ENCODE assay signal across 8 cellular contexts in genomic region chr6:36387440-36388303, GRCh38. TPM values are rescaled to one million over a fixed set of nuclear protein-coding genes. Genes with fewer than 3 reads are reported as not detected.
DNase-seq lines count a peak whose midpoint lies in the region; ATAC-seq and TF ChIP-seq lines count a peak whose summit lies in the region.

TSS of gene ETV7 (minus strand) at chr6:36387669. CDS start at chr6:36387541, 128 bp downstream.

- ATAC-seq in WTC11 (peak; percentile 58), GM21381 (IDR thresholded peaks at IDR 0.05; ENCODE audit: unreplicated experiment) (no peak)

- H3K9me3 Mint-ChIP-seq in WTC11 = no peaks in the 10 kb centered on the region
- no peaks in the 10 kb centered on the region for H3K9me3 Mint-ChIP-seq in dendritic cell treated with granulocyte-macrophage colony-stimulating factor and Interleukin-4, amounts not matched to agents 40 ng/mL and 50 ng/mL, for 4 days

- intact Hi-C loops in dendritic cell treated with granulocyte-macrophage colony-stimulating factor and Interleukin-4, amounts not matched to agents 40 ng/mL and 50 ng/mL, for 4 days (cut with micrococcal nuclease) = no loop called here

- DNase-seq in NCI-H146 (lab: John Stamatoyannopoulos, UW) (peak; percentile 55), NCI-H146 treated with DMSO at 0.1 percent for 48 hours (lab: John Stamatoyannopoulos, UW; ENCODE audit: unreplicated experiment) (no peak), WTC11 (ENCODE audit: low spot score) (peak; percentile 50), lung microvascular endothelial cell (ENCODE audit: low read depth in 2 of 2) (peak; percentile 14 to 24), NCI-H128 (lab: John Stamatoyannopoulos, UW; ENCODE audit: unreplicated experiment) (no peak)
- DNase-seq in stimulated activated CD8-positive, alpha-beta memory T cell treated with anti-CD3 and anti-CD28 coated beads, Interleukin-4, amount 100 ng/mL, for 4 hours (ENCODE audit: low read depth in 2 of 2, low spot score in 1 of 2) = peak; percentile 18 to 35

- no peak within 1 kb of the TSS for H3K27ac Mint-ChIP-seq in WTC11
- H3K27ac Mint-ChIP-seq in dendritic cell treated with granulocyte-macrophage colony-stimulating factor and Interleukin-4, amounts not matched to agents 40 ng/mL and 50 ng/mL, for 4 days = peak within 1 kb of the TSS; percentile 74

- H3K36me3 Mint-ChIP-seq in WTC11 = no peaks in the 10 kb centered on the region
- peaks cover 10% of the 10 kb centered on the region for H3K36me3 Mint-ChIP-seq in dendritic cell treated with granulocyte-macrophage colony-stimulating factor and Interleukin-4, amounts not matched to agents 40 ng/mL and 50 ng/mL, for 4 days (ENCODE audit: low read depth)

- TF ChIP-seq CTCF in WTC11 (IDR thresholded peaks at IDR 0.05) = no peak

- H3K27me3 Mint-ChIP-seq in WTC11 (ENCODE audit: low read depth) = peaks cover 56% of the 10 kb centered on the region
- peaks cover 55% of the 10 kb centered on the region for H3K27me3 Mint-ChIP-seq in dendritic cell treated with granulocyte-macrophage colony-stimulating factor and Interleukin-4, amounts not matched to agents 40 ng/mL and 50 ng/mL, for 4 days

- H3K4me1 Mint-ChIP-seq in WTC11 = peaks cover 23% of the 10 kb centered on the region
- peaks cover 16% of the 10 kb centered on the region for H3K4me1 Mint-ChIP-seq in dendritic cell treated with granulocyte-macrophage colony-stimulating factor and Interleukin-4, amounts not matched to agents 40 ng/mL and 50 ng/mL, for 4 days (ENCODE audit: low read depth)

- POLR2A ChIA-PET in WTC11 (lab: Charles Lee) = no interaction called here

- CTCF ChIA-PET in WTC11 (lab: Charles Lee) = interaction anchor here (0.8 to 1.3 kb wide), 3 partner anchors 17 to 47 kb away, joined by 3 to 10 read pairs (median 4); no protein-coding TSS in a partner anchor

- peak within 1 kb of the TSS; percentile 81 for H3K4me3 Mint-ChIP-seq in WTC11
- peak within 1 kb of the TSS; percentile 86 for H3K4me3 Mint-ChIP-seq in dendritic cell treated with granulocyte-macrophage colony-stimulating factor and Interleukin-4, amounts not matched to agents 40 ng/mL and 50 ng/mL, for 4 days

TF ChIP-seq in WTC11, 78 proteins besides CTCF, POLR2A, EP300 and RAD21:
- TF ChIP-seq ETV6 (CRISPR knock-in tag; IDR thresholded peaks at IDR 0.05) (no peak), STAT6 (CRISPR knock-in tag; conservative IDR thresholded peaks at IDR 0.05; ENCODE audit: low read depth) (no peak), IRF1 (CRISPR knock-in tag; IDR thresholded peaks at IDR 0.05) (no peak), MAX (CRISPR knock-in tag; IDR thresholded peaks at IDR 0.05) (peak; percentile 51; the same call in 1 of the 2 replicates), TCF7 (CRISPR knock-in tag; IDR thresholded peaks at IDR 0.05; ENCODE audit: low read depth) (no peak), TP53 (CRISPR knock-in tag; IDR thresholded peaks at IDR 0.05) (0 out of 2 replicates have a peak, but pooled peaks have one; percentile 53), IRF2 (CRISPR knock-in tag; IDR thresholded peaks at IDR 0.05; ENCODE audit: borderline replicate concordance, low read depth) (no peak), ARID4B (CRISPR knock-in tag; IDR thresholded peaks at IDR 0.05; ENCODE audit: borderline replicate concordance) (peak; percentile 29; the same call in 1 of the 2 replicates), GTF2I (CRISPR knock-in tag; conservative IDR thresholded peaks at IDR 0.05) (no peak), ZNF396 (CRISPR knock-in tag; IDR thresholded peaks at IDR 0.05; ENCODE audit: borderline replicate concordance) (no peak), NR2C2 (CRISPR knock-in tag; IDR thresholded peaks at IDR 0.05) (no peak)

RNA-seq across cellular contexts. Expression of gene ETV7, which starts in this region (rescaled TPM):
- total RNA-seq in WTC11 (2021) = 0.68 to 1.4 TPM (median 1.2 TPM) in 3 replicates
- total RNA-seq in lung microvascular endothelial cell = 0.22 TPM in 1 of 2 replicates, not detected in the other

Comparison
In these comparisons a context has a peak if more than half of its experiments do, and no peak if none do; other contexts are left out.
1. DNase-seq: peak in NCI-H146 (single experiment), WTC11 (single experiment) and stimulated activated CD8-positive, alpha-beta memory T cell treated with anti-CD3 and anti-CD28 coated beads, Interleukin-4, amount 100 ng/mL, for 4 hours (2 of 2); none in NCI-H146 treated with DMSO at 0.1 percent for 48 hours (single experiment) and NCI-H128 (single experiment).
2. Peak in DNase-seq in lung microvascular endothelial cell; RNA of the gene not detected or under 1 TPM.